Comparison of ENCODE assay signal across 15 cellular contexts in the genomic region with DNA sequence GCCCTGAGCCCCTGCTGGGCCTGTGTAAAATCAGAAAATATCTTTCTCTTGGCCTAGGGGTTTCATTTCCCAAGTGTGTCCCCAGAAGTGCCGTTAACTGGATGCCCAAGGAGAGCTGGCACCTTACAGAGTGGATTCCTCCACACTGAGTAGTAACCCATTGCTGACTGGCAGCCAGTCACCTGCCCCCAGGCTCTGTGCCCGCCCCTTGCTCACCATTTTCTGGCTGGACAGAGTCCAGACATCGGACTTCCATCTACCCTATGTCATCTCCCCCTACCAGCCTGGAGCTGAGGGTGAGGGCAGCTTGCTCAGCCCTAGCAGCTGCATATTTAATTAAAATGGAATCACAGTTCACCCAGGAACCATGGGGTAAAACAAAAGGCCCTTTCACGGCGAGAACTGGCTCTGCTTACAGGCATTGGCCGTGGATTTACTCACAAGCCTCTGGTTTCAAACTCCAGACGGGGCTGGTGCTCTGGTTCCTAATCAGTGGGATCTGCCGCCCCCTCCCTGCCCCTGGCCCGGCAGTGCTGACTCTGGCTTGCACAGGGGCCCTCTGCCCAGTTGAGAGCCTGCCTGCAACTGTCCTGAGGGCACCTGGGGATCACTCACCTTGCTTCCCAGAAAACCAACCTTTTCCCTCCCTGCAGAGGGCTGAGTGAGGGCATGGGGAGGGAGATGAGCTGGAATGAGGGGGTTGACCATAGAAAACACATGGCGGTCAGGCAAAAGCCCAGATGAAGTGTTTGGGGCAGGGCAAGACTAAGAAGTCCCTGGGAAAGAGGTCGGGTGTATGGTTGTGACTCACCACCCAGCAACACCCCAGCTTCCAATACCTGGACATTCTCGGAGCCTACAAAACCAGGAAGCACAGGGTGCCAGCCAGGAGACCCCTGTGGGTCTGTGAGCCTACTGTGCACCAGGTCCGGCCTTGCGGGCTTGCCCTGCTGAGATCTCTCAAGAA.
DNase-seq lines count a peak whose midpoint lies in the region; TF ChIP-seq lines count a peak whose summit lies in the region.
"Had no signal": no experiment of that assay in that cellular context is flagged by ENCODE, and none has a peak within 500 bp of the region (broad histone marks: within the 10 kb centered on the region; RNA-seq: fewer than 3 reads in every experiment).

No MANE protein-coding gene starts in this region.

- H3K9me3 ChIP-seq in mammary epithelial cell (replicated peaks; ENCODE audit: insufficient read depth, low read length), result no peaks in the 10 kb centered on the region
- no peaks in the 10 kb centered on the region for H3K9me3 ChIP-seq in neural cell (ENCODE audit: low read length)
- H3K9me3 ChIP-seq: testis had no signal

- no peaks in the 10 kb centered on the region for H3K36me3 Mint-ChIP-seq in mesothelial cell of epicardium

- DNase-seq in ELF-1 (ENCODE audit: low read depth, low spot score) (peak; percentile 5), NCI-H82 treated with DMSO at 0.1 percent for 48 hours (lab: John Stamatoyannopoulos, UW; ENCODE audit: unreplicated experiment) (peak; percentile 9), mammary epithelial cell (peak; percentile 42), SK-N-DZ (ENCODE audit: low spot score) (no peak), mesothelial cell of epicardium (ENCODE audit: low spot score in 2 of 2, unreplicated experiment in 2 of 2) (no peak), iPS-NIHi7 (ENCODE audit: extremely low spot score) (no peak)
- no peak for DNase-seq in stimulated activated CD8-positive, alpha-beta memory T cell treated with anti-CD3 and anti-CD28 coated beads, Interleukin-4, amount 100 ng/mL, for 48 hours
- DNase-seq: activated CD4-positive, alpha-beta T cell treated with anti-CD3 and anti-CD28 coated beads for 36 hours; activated CD8-positive, alpha-beta memory T cell treated with anti-CD3 and anti-CD28 coated beads, Interleukin-2, amount 50 U/mL, for 4 hours; effector memory CD4-positive, alpha-beta T cell; NCI-H1694 treated with DMSO at 0.1 percent for 48 hours; nephron progenitor cell; stimulated activated CD4-positive, alpha-beta T cell treated with anti-CD3 and anti-CD28 coated beads, Interleukin-2, amount 100 ng/mL, for 24 hours; testis had no signal

- H3K9ac ChIP-seq in mammary epithelial cell (ENCODE audit: insufficient read depth, low read length), result no peak overlapping the region
- H3K9ac ChIP-seq in neural cell (ENCODE audit: low read length), result no peak overlapping the region

- H3K27me3 Mint-ChIP-seq in mesothelial cell of epicardium (ENCODE audit: low read depth), result peaks cover 35% of the 10 kb centered on the region

- no peak for TF ChIP-seq CTCF in mammary epithelial cell (conservative IDR thresholded peaks at IDR 0.05 in 1 of 2, IDR thresholded peaks at IDR 0.05 in 1 of 2; ENCODE audit: extremely low read depth in 1 of 2, insufficient read depth in 1 of 2, low read depth in 1 of 2, low read length in 2 of 2)
- TF ChIP-seq CTCF in neural cell (IDR thresholded peaks at IDR 0.05; ENCODE audit: poor library complexity, severe bottlenecking), result no peak
- TF ChIP-seq CTCF in mesothelial cell of epicardium (IDR thresholded peaks at IDR 0.05; ENCODE audit: unreplicated experiment), result no peak

- no peaks in the 10 kb centered on the region for H3K36me3 ChIP-seq in mammary epithelial cell (ENCODE audit: insufficient read depth, low read length)
- no peaks in the 10 kb centered on the region for H3K36me3 ChIP-seq in neural cell (ENCODE audit: insufficient read depth, low read length)

- H3K9me2 ChIP-seq in neural cell (ENCODE audit: insufficient read depth, low read length), result no peaks in the 10 kb centered on the region

- H4K20me1 ChIP-seq in mammary epithelial cell (ENCODE audit: insufficient read depth, low read length) (no peaks in the 10 kb centered on the region), neural cell (ENCODE audit: insufficient read depth) (no peaks in the 10 kb centered on the region)

- no peak overlapping the region for H3K4me3 ChIP-seq in mammary epithelial cell (replicated peaks in 1 of 3; ENCODE audit: insufficient read depth in 1 of 3, low read depth in 2 of 3, low read length in 3 of 3)
- H3K4me3 ChIP-seq in neural cell (ENCODE audit: low read length), result no peak overlapping the region
- H3K4me3 ChIP-seq: testis had no signal

- H3K9me3 Mint-ChIP-seq in mesothelial cell of epicardium, result no peaks in the 10 kb centered on the region
- H3K9me3 Mint-ChIP-seq: nephron progenitor cell had no signal

- no TSS peak for BruUV-seq in mammary epithelial cell (replicated peaks; lab: Mats Ljungman, UMichigan)

- no peak overlapping the region for H3K27ac ChIP-seq in mammary epithelial cell (ENCODE audit: insufficient read depth, low read depth, low read length)
- H3K27ac ChIP-seq in neural cell (ENCODE audit: low read length), result peak overlapping the region; percentile 98
- H3K27ac ChIP-seq: testis had no signal

- in situ Hi-C loops in mammary epithelial cell (cut with MboI; ENCODE audit: low sequenced_read_pairs in 2 of 2), result no loop called here

- H3K27ac Mint-ChIP-seq in mesothelial cell of epicardium, result no peak overlapping the region
- H3K27ac Mint-ChIP-seq: activated CD4-positive, alpha-beta T cell treated with anti-CD3 and anti-CD28 coated beads for 36 hours; nephron progenitor cell had no signal

- dilution Hi-C loops in mammary epithelial cell (cut with HindIII; ENCODE audit: low sequenced_read_pairs), result no loop called here

- H2AFZ ChIP-seq in mammary epithelial cell (ENCODE audit: low read depth, low read length) (peak overlapping the region; percentile 1), neural cell (ENCODE audit: low read depth, low read length) (no peak overlapping the region)

- H3K4me1 ChIP-seq in mammary epithelial cell (ENCODE audit: insufficient read depth, low read length), result peaks cover 9% of the 10 kb centered on the region
- H3K4me1 ChIP-seq: testis had no signal

- no peak overlapping the region for H3K4me3 Mint-ChIP-seq in mesothelial cell of epicardium
- H3K4me3 Mint-ChIP-seq: activated CD4-positive, alpha-beta T cell treated with anti-CD3 and anti-CD28 coated beads for 36 hours; nephron progenitor cell had no signal

- no peak for TF ChIP-seq RAD21 in neural cell (conservative IDR thresholded peaks at IDR 0.05)

- CTCF ChIA-PET in mammary epithelial cell (lab: Charles Lee; ENCODE audit: low non-redundant PET), result no interaction called here

- peaks cover 5% of the 10 kb centered on the region for H3K27me3 ChIP-seq in mammary epithelial cell (ENCODE audit: insufficient read depth, low read length)
- H3K27me3 ChIP-seq in neural cell (ENCODE audit: insufficient read depth, low read depth, low read length), result no peaks in the 10 kb centered on the region
- H3K27me3 ChIP-seq: testis had no signal

- H3K4me2 ChIP-seq in mammary epithelial cell (ENCODE audit: insufficient read depth, low read depth, low read length) (no peak overlapping the region), neural cell (ENCODE audit: low read length) (no peak overlapping the region)

- WGBS in mammary epithelial cell (ENCODE audit: low coverage, missing lambda C conversion rate), result 7% methylated on average over 8 of the region's 14 CpGs

- H3K4me1 Mint-ChIP-seq in mesothelial cell of epicardium, result no peaks in the 10 kb centered on the region

- intact Hi-C loops in mammary epithelial cell (cut with micrococcal nuclease), result loop anchor here (10.0 kb wide), 1 partner anchor 116 kb away; no protein-coding TSS in a partner anchor

- no peaks in the 10 kb centered on the region for H3F3A ChIP-seq in neural cell (ENCODE audit: insufficient read depth, low read length, poor library complexity, severe bottlenecking)

- TF ChIP-seq EP300 in neural cell (conservative IDR thresholded peaks at IDR 0.05; ENCODE audit: poor library complexity, severe bottlenecking), result no peak

- H3K79me2 ChIP-seq in mammary epithelial cell (ENCODE audit: insufficient read depth, low read length), result no peaks in the 10 kb centered on the region
- H3K79me2 ChIP-seq in neural cell (replicated peaks; ENCODE audit: insufficient read depth, low read length), result no peaks in the 10 kb centered on the region

TF ChIP-seq in neural cell, 6 proteins besides CTCF, POLR2A, EP300 and RAD21:
- TF ChIP-seq EZH2 (IDR thresholded peaks at IDR 0.05; ENCODE audit: borderline replicate concordance, insufficient read depth, low read length, poor library complexity, severe bottlenecking) (no peak), SMC3 (conservative IDR thresholded peaks at IDR 0.05; ENCODE audit: poor library complexity) (no peak), MXI1 (conservative IDR thresholded peaks at IDR 0.05; ENCODE audit: poor library complexity, severe bottlenecking) (no peak), TAF1 (IDR thresholded peaks at IDR 0.05; ENCODE audit: low read depth) (no peak), POLR2AphosphoS5 (IDR thresholded peaks at IDR 0.05) (no peak)
- TF ChIP-seq, protein P1, sequence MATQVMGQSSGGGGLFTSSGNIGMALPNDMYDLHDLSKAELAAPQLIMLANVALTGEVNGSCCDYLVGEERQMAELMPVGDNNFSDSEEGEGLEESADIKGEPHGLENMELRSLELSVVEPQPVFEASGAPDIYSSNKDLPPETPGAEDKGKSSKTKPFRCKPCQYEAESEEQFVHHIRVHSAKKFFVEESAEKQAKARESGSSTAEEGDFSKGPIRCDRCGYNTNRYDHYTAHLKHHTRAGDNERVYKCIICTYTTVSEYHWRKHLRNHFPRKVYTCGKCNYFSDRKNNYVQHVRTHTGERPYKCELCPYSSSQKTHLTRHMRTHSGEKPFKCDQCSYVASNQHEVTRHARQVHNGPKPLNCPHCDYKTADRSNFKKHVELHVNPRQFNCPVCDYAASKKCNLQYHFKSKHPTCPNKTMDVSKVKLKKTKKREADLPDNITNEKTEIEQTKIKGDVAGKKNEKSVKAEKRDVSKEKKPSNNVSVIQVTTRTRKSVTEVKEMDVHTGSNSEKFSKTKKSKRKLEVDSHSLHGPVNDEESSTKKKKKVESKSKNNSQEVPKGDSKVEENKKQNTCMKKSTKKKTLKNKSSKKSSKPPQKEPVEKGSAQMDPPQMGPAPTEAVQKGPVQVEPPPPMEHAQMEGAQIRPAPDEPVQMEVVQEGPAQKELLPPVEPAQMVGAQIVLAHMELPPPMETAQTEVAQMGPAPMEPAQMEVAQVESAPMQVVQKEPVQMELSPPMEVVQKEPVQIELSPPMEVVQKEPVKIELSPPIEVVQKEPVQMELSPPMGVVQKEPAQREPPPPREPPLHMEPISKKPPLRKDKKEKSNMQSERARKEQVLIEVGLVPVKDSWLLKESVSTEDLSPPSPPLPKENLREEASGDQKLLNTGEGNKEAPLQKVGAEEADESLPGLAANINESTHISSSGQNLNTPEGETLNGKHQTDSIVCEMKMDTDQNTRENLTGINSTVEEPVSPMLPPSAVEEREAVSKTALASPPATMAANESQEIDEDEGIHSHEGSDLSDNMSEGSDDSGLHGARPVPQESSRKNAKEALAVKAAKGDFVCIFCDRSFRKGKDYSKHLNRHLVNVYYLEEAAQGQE (IDR thresholded peaks at IDR 0.05; ENCODE audit: borderline replicate concordance), result no peak
TF ChIP-seq in neural cell: peak in this region for 0.

Comparison
In these comparisons a context has a peak if more than half of its experiments do, and no peak if none do; other contexts are left out.
1. DNase-seq: peak in ELF-1 (single experiment), NCI-H82 treated with DMSO at 0.1 percent for 48 hours (single experiment) and mammary epithelial cell (single experiment); none in SK-N-DZ (single experiment), stimulated activated CD8-positive, alpha-beta memory T cell treated with anti-CD3 and anti-CD28 coated beads, Interleukin-4, amount 100 ng/mL, for 48 hours (single experiment), mesothelial cell of epicardium (0 of 2) and iPS-NIHi7 (single experiment).